6 cellular contexts compared by ENCODE assay signal in the genomic region with DNA sequence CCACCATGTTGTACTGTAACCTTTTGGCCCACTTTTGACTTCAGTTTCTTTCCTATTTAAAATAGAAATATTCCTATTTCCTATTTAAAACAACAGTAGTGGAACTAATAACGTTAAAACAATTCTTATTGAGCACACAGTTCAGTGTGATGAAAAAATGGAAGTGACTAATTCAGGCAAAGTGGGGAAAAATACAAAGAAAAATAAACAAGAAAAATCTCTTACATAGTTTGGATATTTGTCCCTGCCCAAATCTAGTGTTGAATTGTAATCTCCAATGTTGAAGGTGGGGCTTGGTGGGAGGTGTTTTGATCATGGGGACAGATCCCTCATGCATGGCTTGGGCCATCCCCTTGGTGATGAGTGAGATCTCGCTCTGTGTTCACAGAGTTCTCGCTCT.
"Had no signal": no experiment of that assay in that cellular context is flagged by ENCODE, and none has a peak within 500 bp of the region (broad histone marks: within the 10 kb centered on the region; RNA-seq: fewer than 3 reads in every experiment).

No MANE protein-coding gene starts in this region.

- H3K4me3 ChIP-seq: GM23338, K562 had no signal

- H2AFZ ChIP-seq: GM23338 had no signal

- H3K27ac Mint-ChIP-seq: GM23338, H9 had no signal

- H3K27ac ChIP-seq: HL-60 had no signal

- H3K4me3 Mint-ChIP-seq: GM23338, H9 had no signal

- H3K4me2 ChIP-seq: GM23338 had no signal

- ATAC-seq: GM23338, HepG2, K562 had no signal

- DNase-seq: H9, HCEC 1CT had no signal
